Comparison of ENCODE assay signal across 11 cellular contexts in genomic region chr5:154740483-154740882, GRCh38. TPM values are rescaled to one million over a fixed set of nuclear protein-coding genes. Genes with fewer than 3 reads are reported as not detected.
DNase-seq lines count a peak whose midpoint lies in the region; ATAC-seq and TF ChIP-seq lines count a peak whose summit lies in the region.
"Had no signal": no experiment of that assay in that cellular context is flagged by ENCODE, and none has a peak within 500 bp of the region (broad histone marks: within the 10 kb centered on the region; RNA-seq: fewer than 3 reads in every experiment).

No MANE protein-coding gene starts in this region.

- WGBS in aorta, 2 donors: 70 to 78% methylated on average over 2 of the region's 2 CpGs

- CTCF ChIA-PET in MCF 10A (lab: Yijun Ruan, JAX): interaction anchor here (0.6 to 1.8 kb wide), 3 partner anchors 10 to 87 kb away, joined by 3 to 5 read pairs (median 3); no protein-coding TSS in a partner anchor

- ATAC-seq in aorta (ENCODE audit: low FRiP score): peak; percentile 66
- ATAC-seq in HG03439 (IDR thresholded peaks at IDR 0.05; ENCODE audit: unreplicated experiment): no peak

- H3K4me1 ChIP-seq in breast epithelium: peaks cover 0 to 10% of the 10 kb centered on the region in 2 donors
- H3K4me1 ChIP-seq in aorta (ENCODE audit: control insufficient read depth in 1 of 2, insufficient read depth in 2 of 2, low read length in 2 of 2): no peaks in the 10 kb centered on the region

- H3K4me3 Mint-ChIP-seq in MCF 10A (ENCODE audit: unreplicated experiment) (no peak overlapping the region), nephron progenitor cell (no peak overlapping the region)
- H3K4me3 Mint-ChIP-seq: activated naive CD4-positive, alpha-beta T cell treated with anti-CD3 and anti-CD28 coated beads for 36 hours; type B pancreatic cell had no signal

- intact Hi-C loops in MCF 10A (cut with micrococcal nuclease): no loop called here
- intact Hi-C loops in breast epithelium (cut with DNase I; ENCODE audit: low total_unique reads): no loop called here
- intact Hi-C loops in aorta (cut with DNase I): no loop called here

- H3K27ac ChIP-seq in breast epithelium (no peak overlapping the region), aorta (ENCODE audit: low read depth in 1 of 2, low read length in 2 of 2) (no peak overlapping the region)

- POLR2A ChIA-PET in MCF 10A (lab: Yijun Ruan, JAX): interaction anchor here (0.9 to 2.5 kb wide), 3 partner anchors 9 to 18 kb away, joined by 3 to 14 read pairs (median 3); no protein-coding TSS in a partner anchor

- TF ChIP-seq POLR2A in breast epithelium (IDR thresholded peaks at IDR 0.05): no peak

- no peaks in the 10 kb centered on the region for H3K27me3 Mint-ChIP-seq in MCF 10A (ENCODE audit: insufficient read depth, unreplicated experiment)
- peaks cover 8% of the 10 kb centered on the region for H3K27me3 Mint-ChIP-seq in nephron progenitor cell (ENCODE audit: low read depth, poor library complexity)
- H3K27me3 Mint-ChIP-seq: type B pancreatic cell had no signal

- peak; percentile 39 for DNase-seq in MCF 10A (ENCODE audit: unreplicated experiment)
- DNase-seq in breast epithelium (ENCODE audit: low spot score in 2 of 2): no peak
- peak; percentile 89 for DNase-seq in fibroblast of villous mesenchyme (ENCODE audit: low read depth)
- DNase-seq in nephron progenitor cell: no peak
- DNase-seq in aorta: peak in 1 of 2 donors; percentile 66
- DNase-seq in COLO668 (lab: John Stamatoyannopoulos, UW; ENCODE audit: unreplicated experiment): no peak
- DNase-seq in DMS79 treated with DMSO at 0.1 percent for 48 hours (lab: John Stamatoyannopoulos, UW): no peak
- DNase-seq: activated naive CD4-positive, alpha-beta T cell treated with anti-CD3 and anti-CD28 coated beads for 36 hours; stimulated activated CD4-positive, alpha-beta T cell treated with anti-CD3 and anti-CD28 coated beads, Interleukin-2, amount 100 ng/mL, for 24 hours had no signal

- H3K4me1 Mint-ChIP-seq in MCF 10A (ENCODE audit: insufficient read depth, unreplicated experiment) (no peaks in the 10 kb centered on the region), nephron progenitor cell (peaks cover 24% of the 10 kb centered on the region)

- no peak for TF ChIP-seq CTCF in MCF 10A (IDR thresholded peaks at IDR 0.05; ENCODE audit: unreplicated experiment)
- TF ChIP-seq CTCF in breast epithelium (IDR thresholded peaks at IDR 0.05): no peak
- TF ChIP-seq CTCF in fibroblast of villous mesenchyme (IDR thresholded peaks at IDR 0.05; ENCODE audit: insufficient read depth, low read depth, low read length): no peak
- no peak for TF ChIP-seq CTCF in nephron progenitor cell (IDR thresholded peaks at IDR 0.05)

- H3K27ac Mint-ChIP-seq in MCF 10A (ENCODE audit: low read depth, unreplicated experiment): no peak overlapping the region
- H3K27ac Mint-ChIP-seq in nephron progenitor cell: peak overlapping the region; percentile 29
- H3K27ac Mint-ChIP-seq: activated naive CD4-positive, alpha-beta T cell treated with anti-CD3 and anti-CD28 coated beads for 36 hours; type B pancreatic cell had no signal

- H3K4me3 ChIP-seq in breast epithelium (no peak overlapping the region), fibroblast of villous mesenchyme (ENCODE audit: low read depth, low read length) (no peak overlapping the region), aorta (ENCODE audit: low read length in 2 of 2) (no peak overlapping the region)

- H3K36me3 Mint-ChIP-seq in MCF 10A (ENCODE audit: insufficient read depth, unreplicated experiment): peaks cover 4% of the 10 kb centered on the region
- H3K36me3 Mint-ChIP-seq in nephron progenitor cell (ENCODE audit: low read depth): no peaks in the 10 kb centered on the region
- H3K36me3 Mint-ChIP-seq: type B pancreatic cell had no signal

- H3K27me3 ChIP-seq in breast epithelium: no peaks in the 10 kb centered on the region
- H3K27me3 ChIP-seq in aorta (ENCODE audit: control insufficient read depth in 1 of 2, insufficient read depth in 2 of 2, low read length in 1 of 2): no peaks in the 10 kb centered on the region

- H3K9me3 ChIP-seq in breast epithelium: no peaks in the 10 kb centered on the region
- no peaks in the 10 kb centered on the region for H3K9me3 ChIP-seq in aorta (ENCODE audit: control insufficient read depth, low read length)

- H3K9me3 Mint-ChIP-seq in MCF 10A (ENCODE audit: unreplicated experiment): no peaks in the 10 kb centered on the region
- no peaks in the 10 kb centered on the region for H3K9me3 Mint-ChIP-seq in nephron progenitor cell
- H3K9me3 Mint-ChIP-seq: activated naive CD4-positive, alpha-beta T cell treated with anti-CD3 and anti-CD28 coated beads for 36 hours; type B pancreatic cell had no signal

- BruUV-seq in MCF 10A (replicated peaks; lab: Mats Ljungman, UMichigan): no TSS peak

- H3K36me3 ChIP-seq in breast epithelium: no peaks in the 10 kb centered on the region
- no peaks in the 10 kb centered on the region for H3K36me3 ChIP-seq in aorta (ENCODE audit: control insufficient read depth in 1 of 2, insufficient read depth in 2 of 2, low read length in 1 of 2)

RNA-seq across cellular contexts. Expression of gene LARP1, which starts 14.7 kb away (rescaled TPM):
- total RNA-seq in MCF 10A (2022) (321 and 340 TPM in 2 replicates), breast epithelium (100 to 1,000 TPM in 1 of 3 donors, 10 to 100 TPM in 2; 64.0 to 123 (median 73.7) TPM), fibroblast of villous mesenchyme (111 and 120 TPM in 2 replicates), aorta (100 to 1,000 TPM; 126 to 142 TPM)
- 10 to 100 TPM; 15.4 to 22.8 TPM for polyA plus RNA-seq in aorta

Comparison
In these comparisons a context has a peak if more than half of its experiments do, and no peak if none do; other contexts are left out.
1. DNase-seq: peak in MCF 10A (single experiment) and fibroblast of villous mesenchyme (single experiment); none in breast epithelium (0 of 2), nephron progenitor cell (single experiment), COLO668 (single experiment) and DMS79 treated with DMSO at 0.1 percent for 48 hours (single experiment).